ENCODE assay signal across 1 cellular context in the genomic region with DNA sequence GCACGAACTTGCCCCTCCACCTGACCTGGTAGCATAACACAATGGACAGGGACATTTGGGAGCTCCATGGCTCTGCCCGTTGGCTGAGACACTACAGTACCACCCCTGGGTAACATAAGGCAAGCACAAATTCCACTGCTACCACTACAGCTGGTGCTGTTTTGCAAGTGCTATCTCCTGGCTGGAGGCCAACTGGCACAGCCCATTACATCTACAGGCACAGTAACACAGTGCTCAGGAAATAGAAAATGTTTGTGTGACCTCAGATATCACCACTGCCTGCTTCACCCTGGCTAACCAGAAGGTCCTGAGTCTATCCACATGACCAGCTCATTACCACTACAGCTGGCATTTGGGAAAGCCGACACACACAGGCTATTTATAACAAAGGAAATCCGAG.
TF ChIP-seq lines count a peak whose summit lies in the region.

No MANE protein-coding gene starts in this region.

TF ChIP-seq in H1, 55 proteins besides CTCF, POLR2A, EP300 and RAD21 (continued from another document):
- no peak for TF ChIP-seq BRCA1 (IDR thresholded peaks at IDR 0.05; ENCODE audit: low read depth, low read length)
- no peak for TF ChIP-seq BCL11A (IDR thresholded peaks at IDR 0.05; ENCODE audit: low read depth in 2 of 2, low read length in 2 of 2)
- no peak for TF ChIP-seq CTBP2 (IDR thresholded peaks at IDR 0.05; ENCODE audit: borderline replicate concordance, insufficient read depth, insufficient read length, low read length)
- TF ChIP-seq SP2 (IDR thresholded peaks at IDR 0.05; ENCODE audit: low read length), result no peak
- TF ChIP-seq TBP (IDR thresholded peaks at IDR 0.05; ENCODE audit: low read depth, low read length), result no peak
- no peak for TF ChIP-seq POU5F1 (IDR thresholded peaks at IDR 0.05; ENCODE audit: low read depth, low read length)
- TF ChIP-seq CHD2 (IDR thresholded peaks at IDR 0.05; ENCODE audit: low read length), result no peak
